ENCODE assay signal across 1 cellular context in genomic region chr12:70660620-70661219, GRCh38.
A peak's percentile ranks its signal among the peaks of the same experiment; 100 is the strongest.
TF ChIP-seq lines count a peak whose summit lies in the region.

No MANE protein-coding gene starts in this region.

TF ChIP-seq in K562, 482 proteins besides CTCF, POLR2A, EP300 and RAD21 (continued from another document and continues in another):
- TF ChIP-seq ZNF280A (IDR thresholded peaks at IDR 0.05; ENCODE audit: low read depth, partially characterized antibody) (no peak), GTF2E2 (tag; IDR thresholded peaks at IDR 0.05) (0 out of 2 replicates have a peak, but pooled peaks have one; percentile 44), ZNF589 (CRISPR knock-in tag; IDR thresholded peaks at IDR 0.05; ENCODE audit: low read depth) (peak; percentile 60; the same call in 1 of the 2 replicates), HMGN3 (IDR thresholded peaks at IDR 0.05; ENCODE audit: borderline replicate concordance, extremely low read depth, insufficient read length, low read depth, low read length) (no peak), ATF1 (CRISPR knock-in tag; IDR thresholded peaks at IDR 0.05) (no peak), ATF1 (tag; IDR thresholded peaks at IDR 0.05) (peak; percentile 70), FOXA3 (CRISPR knock-in tag; conservative IDR thresholded peaks at IDR 0.05 in 1 of 2, IDR thresholded peaks at IDR 0.05 in 1 of 2) (0 out of 4 replicates have a peak, but pooled peaks of 1 of the 2 experiments have one; percentile 7), CHD2 (IDR thresholded peaks at IDR 0.05; ENCODE audit: low read depth, low read length) (no peak), IFI16 (CRISPR knock-in tag; IDR thresholded peaks at IDR 0.05) (no peak), NR1H2 (CRISPR knock-in tag; IDR thresholded peaks at IDR 0.05) (no peak), RERE (CRISPR knock-in tag; IDR thresholded peaks at IDR 0.05; ENCODE audit: borderline replicate concordance) (no peak), KLF16 (IDR thresholded peaks at IDR 0.05) (peak; percentile 64), BACH1 (tag; IDR thresholded peaks at IDR 0.05) (peak; percentile 66; the same call in 1 of the 2 replicates), POLR2H (tag; IDR thresholded peaks at IDR 0.05; ENCODE audit: low read depth) (peak; percentile 80), MECOM (CRISPR knock-in tag; IDR thresholded peaks at IDR 0.05) (peak; percentile 74), ZNF23 (CRISPR knock-in tag; IDR thresholded peaks at IDR 0.05) (no peak; the same call in 1 of the 2 replicates), CREB1 (IDR thresholded peaks at IDR 0.05) (no peak), CREB1 (CRISPR knock-in tag; IDR thresholded peaks at IDR 0.05) (peak; percentile 23; the same call in 1 of the 2 replicates), ZNF217 (CRISPR knock-in tag; IDR thresholded peaks at IDR 0.05) (no peak), SMC3 (conservative IDR thresholded peaks at IDR 0.05; ENCODE audit: insufficient read depth, low read depth, low read length) (no peak), POLR3G (IDR thresholded peaks at IDR 0.05; ENCODE audit: extremely low read depth, insufficient read length, insufficient replicate concordance) (no peak), MLLT1 (IDR thresholded peaks at IDR 0.05) (peak; percentile 85), CBX5 (IDR thresholded peaks at IDR 0.05; ENCODE audit: borderline replicate concordance, low read depth) (0 out of 2 replicates have a peak, but pooled peaks have one; percentile 26), NFE2L1 (tag; IDR thresholded peaks at IDR 0.05; ENCODE audit: borderline replicate concordance, low read depth) (no peak), FUS (optimal IDR thresholded peaks at IDR 0.05; ENCODE audit: low read depth, low read length) (no peak), NFXL1 (CRISPR knock-in tag; IDR thresholded peaks at IDR 0.05) (0 out of 2 replicates have a peak, but pooled peaks have one; percentile 19), PCBP2 (IDR thresholded peaks at IDR 0.05; ENCODE audit: low read depth, low read length, poor library complexity, severe bottlenecking) (no peak), FOXA1 (IDR thresholded peaks at IDR 0.05; ENCODE audit: borderline replicate concordance) (no peak), EWSR1 (IDR thresholded peaks at IDR 0.05; ENCODE audit: borderline replicate concordance, low read depth, partially characterized antibody) (no peak), MCM7 (IDR thresholded peaks at IDR 0.05) (no peak), TAF7 (tag; IDR thresholded peaks at IDR 0.05) (no peak), ZNF609 (CRISPR knock-in tag; IDR thresholded peaks at IDR 0.05; ENCODE audit: borderline replicate concordance) (no peak), CLOCK (CRISPR knock-in tag; IDR thresholded peaks at IDR 0.05; ENCODE audit: borderline replicate concordance) (peak; percentile 45; the same call in 1 of the 2 replicates)
- TF ChIP-seq, protein P1, sequence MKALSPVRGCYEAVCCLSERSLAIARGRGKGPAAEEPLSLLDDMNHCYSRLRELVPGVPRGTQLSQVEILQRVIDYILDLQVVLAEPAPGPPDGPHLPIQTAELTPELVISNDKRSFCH (CRISPR knock-in tag; IDR thresholded peaks at IDR 0.05) = no peak
- TF ChIP-seq, protein P1 (tag; IDR thresholded peaks at IDR 0.05) = no peak
- TF ChIP-seq, protein P2, sequence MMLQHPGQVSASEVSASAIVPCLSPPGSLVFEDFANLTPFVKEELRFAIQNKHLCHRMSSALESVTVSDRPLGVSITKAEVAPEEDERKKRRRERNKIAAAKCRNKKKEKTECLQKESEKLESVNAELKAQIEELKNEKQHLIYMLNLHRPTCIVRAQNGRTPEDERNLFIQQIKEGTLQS (IDR thresholded peaks at IDR 0.05) = 0 out of 2 replicates have a peak, but pooled peaks have one; percentile 37
- TF ChIP-seq, protein P2 (CRISPR knock-in tag; conservative IDR thresholded peaks at IDR 0.05) = no peak
- TF ChIP-seq, protein P3, sequence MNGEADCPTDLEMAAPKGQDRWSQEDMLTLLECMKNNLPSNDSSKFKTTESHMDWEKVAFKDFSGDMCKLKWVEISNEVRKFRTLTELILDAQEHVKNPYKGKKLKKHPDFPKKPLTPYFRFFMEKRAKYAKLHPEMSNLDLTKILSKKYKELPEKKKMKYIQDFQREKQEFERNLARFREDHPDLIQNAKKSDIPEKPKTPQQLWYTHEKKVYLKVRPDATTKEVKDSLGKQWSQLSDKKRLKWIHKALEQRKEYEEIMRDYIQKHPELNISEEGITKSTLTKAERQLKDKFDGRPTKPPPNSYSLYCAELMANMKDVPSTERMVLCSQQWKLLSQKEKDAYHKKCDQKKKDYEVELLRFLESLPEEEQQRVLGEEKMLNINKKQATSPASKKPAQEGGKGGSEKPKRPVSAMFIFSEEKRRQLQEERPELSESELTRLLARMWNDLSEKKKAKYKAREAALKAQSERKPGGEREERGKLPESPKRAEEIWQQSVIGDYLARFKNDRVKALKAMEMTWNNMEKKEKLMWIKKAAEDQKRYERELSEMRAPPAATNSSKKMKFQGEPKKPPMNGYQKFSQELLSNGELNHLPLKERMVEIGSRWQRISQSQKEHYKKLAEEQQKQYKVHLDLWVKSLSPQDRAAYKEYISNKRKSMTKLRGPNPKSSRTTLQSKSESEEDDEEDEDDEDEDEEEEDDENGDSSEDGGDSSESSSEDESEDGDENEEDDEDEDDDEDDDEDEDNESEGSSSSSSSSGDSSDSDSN (IDR thresholded peaks at IDR 0.05; ENCODE audit: borderline replicate concordance in 1 of 2, low read depth in 2 of 2, low read length in 2 of 2) = 0 out of 4 replicates have a peak, but pooled peaks of 1 of the 2 experiments have one; percentile 41
- TF ChIP-seq, protein P4, sequence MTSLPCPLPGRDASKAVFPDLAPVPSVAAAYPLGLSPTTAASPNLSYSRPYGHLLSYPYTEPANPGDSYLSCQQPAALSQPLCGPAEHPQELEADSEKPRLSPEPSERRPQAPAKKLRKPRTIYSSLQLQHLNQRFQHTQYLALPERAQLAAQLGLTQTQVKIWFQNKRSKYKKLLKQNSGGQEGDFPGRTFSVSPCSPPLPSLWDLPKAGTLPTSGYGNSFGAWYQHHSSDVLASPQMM (CRISPR knock-in tag; IDR thresholded peaks at IDR 0.05) = no peak
